1 cellular context compared by ENCODE assay signal in the genomic region with DNA sequence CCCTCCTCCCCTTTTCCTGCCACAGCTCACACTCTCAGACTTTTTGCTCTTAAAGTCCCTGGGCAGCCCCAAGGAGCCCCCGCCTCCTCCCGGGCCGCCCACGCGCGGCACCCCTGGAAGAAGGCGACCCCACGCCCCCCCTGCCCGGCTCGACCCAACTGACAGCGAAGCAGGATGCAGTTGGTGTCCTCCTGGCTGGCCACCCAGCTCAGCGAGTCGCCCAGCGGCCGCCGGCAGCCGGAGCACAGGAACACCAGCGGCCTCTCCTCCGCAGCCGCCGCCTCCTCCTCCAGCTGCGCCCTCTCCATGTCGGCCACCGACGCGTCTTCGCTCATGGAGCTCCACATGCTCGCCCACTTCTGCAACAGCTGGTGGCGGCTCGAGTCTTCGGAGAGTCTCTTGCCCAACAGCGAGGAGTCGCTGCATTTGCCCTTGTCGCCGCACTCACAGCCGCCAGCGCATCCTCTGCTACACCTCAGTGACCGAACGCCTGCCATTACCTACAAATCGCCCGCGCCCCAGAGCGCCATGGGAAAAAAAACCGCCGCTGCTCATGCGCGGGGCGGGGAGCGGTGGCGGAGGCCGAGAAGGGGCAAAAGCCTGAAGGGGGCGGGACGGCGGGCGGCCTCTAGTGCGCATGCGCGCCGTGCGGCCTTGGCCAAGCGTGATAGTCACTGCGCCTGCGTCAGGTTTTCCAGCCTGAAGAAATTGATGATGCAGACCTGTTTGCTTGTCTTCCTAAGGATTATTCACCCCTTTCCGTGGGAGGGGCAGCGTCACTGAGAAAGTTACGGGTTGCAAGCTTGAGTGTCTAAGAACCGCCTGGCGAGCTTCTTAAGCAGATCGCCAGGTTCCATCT.
TF ChIP-seq lines count a peak whose summit lies in the region.

A gene with protein sequence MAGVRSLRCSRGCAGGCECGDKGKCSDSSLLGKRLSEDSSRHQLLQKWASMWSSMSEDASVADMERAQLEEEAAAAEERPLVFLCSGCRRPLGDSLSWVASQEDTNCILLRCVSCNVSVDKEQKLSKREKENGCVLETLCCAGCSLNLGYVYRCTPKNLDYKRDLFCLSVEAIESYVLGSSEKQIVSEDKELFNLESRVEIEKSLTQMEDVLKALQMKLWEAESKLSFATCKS (minus strand): TSS at position 532 of the 859 bp plus-strand sequence. CDS start 35 bp downstream, at position 497.

TF ChIP-seq in HepG2, 621 proteins besides CTCF, POLR2A, EP300 and RAD21 (continued from another document and continues in another):
- TF ChIP-seq, protein P1, sequence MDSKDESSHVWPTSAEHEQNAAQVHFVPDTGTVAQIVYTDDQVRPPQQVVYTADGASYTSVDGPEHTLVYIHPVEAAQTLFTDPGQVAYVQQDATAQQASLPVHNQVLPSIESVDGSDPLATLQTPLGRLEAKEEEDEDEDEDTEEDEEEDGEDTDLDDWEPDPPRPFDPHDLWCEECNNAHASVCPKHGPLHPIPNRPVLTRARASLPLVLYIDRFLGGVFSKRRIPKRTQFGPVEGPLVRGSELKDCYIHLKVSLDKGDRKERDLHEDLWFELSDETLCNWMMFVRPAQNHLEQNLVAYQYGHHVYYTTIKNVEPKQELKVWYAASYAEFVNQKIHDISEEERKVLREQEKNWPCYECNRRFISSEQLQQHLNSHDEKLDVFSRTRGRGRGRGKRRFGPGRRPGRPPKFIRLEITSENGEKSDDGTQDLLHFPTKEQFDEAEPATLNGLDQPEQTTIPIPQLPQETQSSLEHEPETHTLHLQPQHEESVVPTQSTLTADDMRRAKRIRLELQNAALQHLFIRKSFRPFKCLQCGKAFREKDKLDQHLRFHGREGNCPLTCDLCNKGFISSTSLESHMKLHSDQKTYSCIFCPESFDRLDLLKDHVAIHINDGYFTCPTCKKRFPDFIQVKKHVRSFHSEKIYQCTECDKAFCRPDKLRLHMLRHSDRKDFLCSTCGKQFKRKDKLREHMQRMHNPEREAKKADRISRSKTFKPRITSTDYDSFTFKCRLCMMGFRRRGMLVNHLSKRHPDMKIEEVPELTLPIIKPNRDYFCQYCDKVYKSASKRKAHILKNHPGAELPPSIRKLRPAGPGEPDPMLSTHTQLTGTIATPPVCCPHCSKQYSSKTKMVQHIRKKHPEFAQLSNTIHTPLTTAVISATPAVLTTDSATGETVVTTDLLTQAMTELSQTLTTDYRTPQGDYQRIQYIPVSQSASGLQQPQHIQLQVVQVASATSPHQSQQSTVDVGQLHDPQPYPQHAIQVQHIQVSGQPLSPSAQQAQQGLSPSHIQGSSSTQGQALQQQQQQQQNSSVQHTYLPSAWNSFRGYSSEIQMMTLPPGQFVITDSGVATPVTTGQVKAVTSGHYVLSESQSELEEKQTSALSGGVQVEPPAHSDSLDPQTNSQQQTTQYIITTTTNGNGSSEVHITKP (CRISPR knock-in tag; IDR thresholded peaks at IDR 0.05; ENCODE audit: low read depth), result no peak
- peak; percentile 91 for TF ChIP-seq SP4 (CRISPR knock-in tag; IDR thresholded peaks at IDR 0.05)
- TF ChIP-seq, protein P2, sequence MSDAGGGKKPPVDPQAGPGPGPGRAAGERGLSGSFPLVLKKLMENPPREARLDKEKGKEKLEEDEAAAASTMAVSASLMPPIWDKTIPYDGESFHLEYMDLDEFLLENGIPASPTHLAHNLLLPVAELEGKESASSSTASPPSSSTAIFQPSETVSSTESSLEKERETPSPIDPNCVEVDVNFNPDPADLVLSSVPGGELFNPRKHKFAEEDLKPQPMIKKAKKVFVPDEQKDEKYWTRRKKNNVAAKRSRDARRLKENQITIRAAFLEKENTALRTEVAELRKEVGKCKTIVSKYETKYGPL (CRISPR knock-in tag; IDR thresholded peaks at IDR 0.05), result no peak
- TF ChIP-seq ZNF329 (CRISPR knock-in tag; IDR thresholded peaks at IDR 0.05; ENCODE audit: low read depth), result no peak; the same call in 1 of the 2 replicates
- peak; percentile 49; the same call in 1 of the 2 replicates for TF ChIP-seq ZNF792 (CRISPR knock-in tag; IDR thresholded peaks at IDR 0.05)
- peak; percentile 91; the same call in 1 of the 2 replicates for TF ChIP-seq YEATS2 (CRISPR knock-in tag; IDR thresholded peaks at IDR 0.05; ENCODE audit: borderline replicate concordance)
- TF ChIP-seq U2AF1 (optimal IDR thresholded peaks at IDR 0.05; ENCODE audit: low read depth, low read length), result no peak
- peak; percentile 95 for TF ChIP-seq SIN3A (IDR thresholded peaks at IDR 0.05; ENCODE audit: borderline replicate concordance, low read depth, low read length)
- peak; percentile 69 for TF ChIP-seq HNRNPLL (IDR thresholded peaks at IDR 0.05; ENCODE audit: low read depth, low read length, poor library complexity, severe bottlenecking)
- TF ChIP-seq, protein P3, sequence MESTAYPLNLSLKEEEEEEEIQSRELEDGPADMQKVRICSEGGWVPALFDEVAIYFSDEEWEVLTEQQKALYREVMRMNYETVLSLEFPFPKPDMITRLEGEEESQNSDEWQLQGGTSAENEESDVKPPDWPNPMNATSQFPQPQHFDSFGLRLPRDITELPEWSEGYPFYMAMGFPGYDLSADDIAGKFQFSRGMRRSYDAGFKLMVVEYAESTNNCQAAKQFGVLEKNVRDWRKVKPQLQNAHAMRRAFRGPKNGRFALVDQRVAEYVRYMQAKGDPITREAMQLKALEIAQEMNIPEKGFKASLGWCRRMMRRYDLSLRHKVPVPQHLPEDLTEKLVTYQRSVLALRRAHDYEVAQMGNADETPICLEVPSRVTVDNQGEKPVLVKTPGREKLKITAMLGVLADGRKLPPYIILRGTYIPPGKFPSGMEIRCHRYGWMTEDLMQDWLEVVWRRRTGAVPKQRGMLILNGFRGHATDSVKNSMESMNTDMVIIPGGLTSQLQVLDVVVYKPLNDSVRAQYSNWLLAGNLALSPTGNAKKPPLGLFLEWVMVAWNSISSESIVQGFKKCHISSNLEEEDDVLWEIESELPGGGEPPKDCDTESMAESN (CRISPR knock-in tag; conservative IDR thresholded peaks at IDR 0.05), result peak; percentile 83; the same call in 1 of the 2 replicates
- TF ChIP-seq, protein P4, sequence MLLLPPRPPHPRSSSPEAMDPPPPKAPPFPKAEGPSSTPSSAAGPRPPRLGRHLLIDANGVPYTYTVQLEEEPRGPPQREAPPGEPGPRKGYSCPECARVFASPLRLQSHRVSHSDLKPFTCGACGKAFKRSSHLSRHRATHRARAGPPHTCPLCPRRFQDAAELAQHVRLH (CRISPR knock-in tag; IDR thresholded peaks at IDR 0.05; ENCODE audit: borderline replicate concordance, low read depth), result peak; percentile 84
- TF ChIP-seq ZNF205 (CRISPR knock-in tag; IDR thresholded peaks at IDR 0.05), result no peak
- no peak for TF ChIP-seq HOXD1 (CRISPR knock-in tag; IDR thresholded peaks at IDR 0.05)
- TF ChIP-seq, protein P5, sequence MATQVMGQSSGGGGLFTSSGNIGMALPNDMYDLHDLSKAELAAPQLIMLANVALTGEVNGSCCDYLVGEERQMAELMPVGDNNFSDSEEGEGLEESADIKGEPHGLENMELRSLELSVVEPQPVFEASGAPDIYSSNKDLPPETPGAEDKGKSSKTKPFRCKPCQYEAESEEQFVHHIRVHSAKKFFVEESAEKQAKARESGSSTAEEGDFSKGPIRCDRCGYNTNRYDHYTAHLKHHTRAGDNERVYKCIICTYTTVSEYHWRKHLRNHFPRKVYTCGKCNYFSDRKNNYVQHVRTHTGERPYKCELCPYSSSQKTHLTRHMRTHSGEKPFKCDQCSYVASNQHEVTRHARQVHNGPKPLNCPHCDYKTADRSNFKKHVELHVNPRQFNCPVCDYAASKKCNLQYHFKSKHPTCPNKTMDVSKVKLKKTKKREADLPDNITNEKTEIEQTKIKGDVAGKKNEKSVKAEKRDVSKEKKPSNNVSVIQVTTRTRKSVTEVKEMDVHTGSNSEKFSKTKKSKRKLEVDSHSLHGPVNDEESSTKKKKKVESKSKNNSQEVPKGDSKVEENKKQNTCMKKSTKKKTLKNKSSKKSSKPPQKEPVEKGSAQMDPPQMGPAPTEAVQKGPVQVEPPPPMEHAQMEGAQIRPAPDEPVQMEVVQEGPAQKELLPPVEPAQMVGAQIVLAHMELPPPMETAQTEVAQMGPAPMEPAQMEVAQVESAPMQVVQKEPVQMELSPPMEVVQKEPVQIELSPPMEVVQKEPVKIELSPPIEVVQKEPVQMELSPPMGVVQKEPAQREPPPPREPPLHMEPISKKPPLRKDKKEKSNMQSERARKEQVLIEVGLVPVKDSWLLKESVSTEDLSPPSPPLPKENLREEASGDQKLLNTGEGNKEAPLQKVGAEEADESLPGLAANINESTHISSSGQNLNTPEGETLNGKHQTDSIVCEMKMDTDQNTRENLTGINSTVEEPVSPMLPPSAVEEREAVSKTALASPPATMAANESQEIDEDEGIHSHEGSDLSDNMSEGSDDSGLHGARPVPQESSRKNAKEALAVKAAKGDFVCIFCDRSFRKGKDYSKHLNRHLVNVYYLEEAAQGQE (IDR thresholded peaks at IDR 0.05; ENCODE audit: borderline replicate concordance in 1 of 2, low read depth in 1 of 2, low read length in 2 of 2), result no peak
- peak; percentile 55; the same call in 1 of the 2 replicates for TF ChIP-seq MAFF (IDR thresholded peaks at IDR 0.05; ENCODE audit: low read depth, low read length)
- TF ChIP-seq, protein P6, sequence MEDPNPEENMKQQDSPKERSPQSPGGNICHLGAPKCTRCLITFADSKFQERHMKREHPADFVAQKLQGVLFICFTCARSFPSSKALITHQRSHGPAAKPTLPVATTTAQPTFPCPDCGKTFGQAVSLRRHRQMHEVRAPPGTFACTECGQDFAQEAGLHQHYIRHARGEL (CRISPR knock-in tag; IDR thresholded peaks at IDR 0.05), result peak; percentile 83; the same call in 1 of the 2 replicates
- peak; percentile 88; the same call in 1 of the 2 replicates for TF ChIP-seq ZNF776 (CRISPR knock-in tag; IDR thresholded peaks at IDR 0.05)
- no peak for TF ChIP-seq ZNF841 (CRISPR knock-in tag; IDR thresholded peaks at IDR 0.05; ENCODE audit: borderline replicate concordance)
- peak; percentile 89 for TF ChIP-seq MED8 (CRISPR knock-in tag; IDR thresholded peaks at IDR 0.05; ENCODE audit: insufficient replicate concordance)
- peak; percentile 60; the same call in 1 of the 2 replicates for TF ChIP-seq ZNF317 (CRISPR knock-in tag; IDR thresholded peaks at IDR 0.05)
- TF ChIP-seq, protein P7, sequence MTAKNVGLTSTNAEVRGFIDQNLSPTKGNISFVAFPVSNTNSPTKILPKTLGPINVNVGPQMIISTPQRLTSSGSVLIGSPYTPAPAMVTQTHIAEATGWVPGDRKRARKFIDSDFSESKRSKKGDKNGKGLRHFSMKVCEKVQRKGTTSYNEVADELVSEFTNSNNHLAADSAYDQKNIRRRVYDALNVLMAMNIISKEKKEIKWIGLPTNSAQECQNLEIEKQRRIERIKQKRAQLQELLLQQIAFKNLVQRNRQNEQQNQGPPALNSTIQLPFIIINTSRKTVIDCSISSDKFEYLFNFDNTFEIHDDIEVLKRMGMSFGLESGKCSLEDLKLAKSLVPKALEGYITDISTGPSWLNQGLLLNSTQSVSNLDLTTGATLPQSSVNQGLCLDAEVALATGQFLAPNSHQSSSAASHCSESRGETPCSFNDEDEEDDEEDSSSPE (CRISPR knock-in tag; IDR thresholded peaks at IDR 0.05), result peak; percentile 98
- TF ChIP-seq, protein P8, sequence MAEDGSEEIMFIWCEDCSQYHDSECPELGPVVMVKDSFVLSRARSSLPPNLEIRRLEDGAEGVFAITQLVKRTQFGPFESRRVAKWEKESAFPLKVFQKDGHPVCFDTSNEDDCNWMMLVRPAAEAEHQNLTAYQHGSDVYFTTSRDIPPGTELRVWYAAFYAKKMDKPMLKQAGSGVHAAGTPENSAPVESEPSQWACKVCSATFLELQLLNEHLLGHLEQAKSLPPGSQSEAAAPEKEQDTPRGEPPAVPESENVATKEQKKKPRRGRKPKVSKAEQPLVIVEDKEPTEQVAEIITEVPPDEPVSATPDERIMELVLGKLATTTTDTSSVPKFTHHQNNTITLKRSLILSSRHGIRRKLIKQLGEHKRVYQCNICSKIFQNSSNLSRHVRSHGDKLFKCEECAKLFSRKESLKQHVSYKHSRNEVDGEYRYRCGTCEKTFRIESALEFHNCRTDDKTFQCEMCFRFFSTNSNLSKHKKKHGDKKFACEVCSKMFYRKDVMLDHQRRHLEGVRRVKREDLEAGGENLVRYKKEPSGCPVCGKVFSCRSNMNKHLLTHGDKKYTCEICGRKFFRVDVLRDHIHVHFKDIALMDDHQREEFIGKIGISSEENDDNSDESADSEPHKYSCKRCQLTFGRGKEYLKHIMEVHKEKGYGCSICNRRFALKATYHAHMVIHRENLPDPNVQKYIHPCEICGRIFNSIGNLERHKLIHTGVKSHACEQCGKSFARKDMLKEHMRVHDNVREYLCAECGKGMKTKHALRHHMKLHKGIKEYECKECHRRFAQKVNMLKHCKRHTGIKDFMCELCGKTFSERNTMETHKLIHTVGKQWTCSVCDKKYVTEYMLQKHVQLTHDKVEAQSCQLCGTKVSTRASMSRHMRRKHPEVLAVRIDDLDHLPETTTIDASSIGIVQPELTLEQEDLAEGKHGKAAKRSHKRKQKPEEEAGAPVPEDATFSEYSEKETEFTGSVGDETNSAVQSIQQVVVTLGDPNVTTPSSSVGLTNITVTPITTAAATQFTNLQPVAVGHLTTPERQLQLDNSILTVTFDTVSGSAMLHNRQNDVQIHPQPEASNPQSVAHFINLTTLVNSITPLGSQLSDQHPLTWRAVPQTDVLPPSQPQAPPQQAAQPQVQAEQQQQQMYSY (CRISPR knock-in tag; IDR thresholded peaks at IDR 0.05), result 0 out of 2 replicates have a peak, but pooled peaks have one; percentile 28
- no peak for TF ChIP-seq ISX (CRISPR knock-in tag; conservative IDR thresholded peaks at IDR 0.05)
- peak; percentile 47; the same call in 1 of the 2 replicates for TF ChIP-seq ARID2 (CRISPR knock-in tag; IDR thresholded peaks at IDR 0.05; ENCODE audit: borderline replicate concordance)
- TF ChIP-seq RCOR2 (CRISPR knock-in tag; IDR thresholded peaks at IDR 0.05), result no peak
- peak; percentile 56 for TF ChIP-seq ZNF160 (CRISPR knock-in tag; IDR thresholded peaks at IDR 0.05)
- TF ChIP-seq MAF1 (CRISPR knock-in tag; IDR thresholded peaks at IDR 0.05; ENCODE audit: borderline replicate concordance), result peak; percentile 31; the same call in 1 of the 2 replicates
- TF ChIP-seq TP53 (CRISPR knock-in tag; conservative IDR thresholded peaks at IDR 0.05), result peak; percentile 17; the same call in 1 of the 2 replicates
- TF ChIP-seq ADNP (CRISPR knock-in tag; IDR thresholded peaks at IDR 0.05), result no peak
- TF ChIP-seq DNMT3B (CRISPR knock-in tag; conservative IDR thresholded peaks at IDR 0.05), result 0 out of 2 replicates have a peak, but pooled peaks have one; percentile 22
- peak; percentile 83; the same call in 1 of the 2 replicates for TF ChIP-seq TOPORS (CRISPR knock-in tag; IDR thresholded peaks at IDR 0.05)
- no peak for TF ChIP-seq NR2F6 (IDR thresholded peaks at IDR 0.05)
- TF ChIP-seq NR2F6 (CRISPR knock-in tag; IDR thresholded peaks at IDR 0.05), result peak; percentile 9; the same call in 1 of the 2 replicates
- no peak for TF ChIP-seq HNRNPUL1 (IDR thresholded peaks at IDR 0.05; ENCODE audit: low read depth, low read length)
- TF ChIP-seq, protein P9, sequence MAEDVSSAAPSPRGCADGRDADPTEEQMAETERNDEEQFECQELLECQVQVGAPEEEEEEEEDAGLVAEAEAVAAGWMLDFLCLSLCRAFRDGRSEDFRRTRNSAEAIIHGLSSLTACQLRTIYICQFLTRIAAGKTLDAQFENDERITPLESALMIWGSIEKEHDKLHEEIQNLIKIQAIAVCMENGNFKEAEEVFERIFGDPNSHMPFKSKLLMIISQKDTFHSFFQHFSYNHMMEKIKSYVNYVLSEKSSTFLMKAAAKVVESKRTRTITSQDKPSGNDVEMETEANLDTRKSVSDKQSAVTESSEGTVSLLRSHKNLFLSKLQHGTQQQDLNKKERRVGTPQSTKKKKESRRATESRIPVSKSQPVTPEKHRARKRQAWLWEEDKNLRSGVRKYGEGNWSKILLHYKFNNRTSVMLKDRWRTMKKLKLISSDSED (CRISPR knock-in tag; IDR thresholded peaks at IDR 0.05), result no peak
- peak; percentile 93 for TF ChIP-seq KMT2A (CRISPR knock-in tag; IDR thresholded peaks at IDR 0.05)
- no peak for TF ChIP-seq ARNTL (CRISPR knock-in tag; IDR thresholded peaks at IDR 0.05)
- TF ChIP-seq ASH2L (IDR thresholded peaks at IDR 0.05; ENCODE audit: insufficient read length, low read depth, low read length), result peak; percentile 85
